13 cellular contexts compared by ENCODE assay signal in genomic region chr6:35955970-35956369, GRCh38. TPM values are rescaled to one million over a fixed set of nuclear protein-coding genes. Genes with fewer than 3 reads are reported as not detected.
A peak's percentile ranks its signal among the peaks of the same experiment; 100 is the strongest.
DNase-seq lines count a peak whose midpoint lies in the region; ATAC-seq, FAIRE-seq and TF ChIP-seq lines count a peak whose summit lies in the region.
"Had no signal": no experiment of that assay in that cellular context is flagged by ENCODE, and none has a peak within 500 bp of the region (broad histone marks: within the 10 kb centered on the region; RNA-seq: fewer than 3 reads in every experiment).

No MANE protein-coding gene starts in this region.

- FAIRE-seq in K562 (lab: Jason Lieb, UNC) = peak; percentile 64
- FAIRE-seq: G401.6, TTC549 had no signal

- peaks cover 17% of the 10 kb centered on the region for H3K27me3 Mint-ChIP-seq in activated CD4-positive, alpha-beta T cell treated with anti-CD3 and anti-CD28 coated beads, Interleukin-2, amount 10 ng/mL, durations not matched to agents 7 days and 5 days

- CTCF ChIA-PET in activated CD4-positive, alpha-beta T cell treated with anti-CD3 and anti-CD28 coated beads, Interleukin-2, amount 10 ng/mL, durations not matched to agents 7 days and 5 days (lab: Charles Lee) = interaction anchor here (1.1 to 2.0 kb wide), 2 partner anchors 69 to 72 kb away, joined by 4 to 7 read pairs; partner anchors contain the start of gene MAPK14
- CTCF ChIA-PET in HEK293 (lab: Yijun Ruan, JAX) = interaction anchor here (0.6 to 3.0 kb wide), 17 partner anchors 9 to 1508 kb away, joined by 3 to 18 read pairs (median 3); partner anchors contain the start of genes ARMC12 and MAPK14
- CTCF ChIA-PET in K562 (lab: Yijun Ruan, JAX; ENCODE audit: low intra/inter-chr PET ratio) = interaction anchor here (0.6 to 1.3 kb wide), 2 partner anchors 372 to 1590 kb away, joined by 3 to 4 read pairs; no protein-coding TSS in a partner anchor

- intact Hi-C loops in K562 (cut with micrococcal nuclease) = loop anchor here (5.0 to 10.0 kb wide), 4 partner anchors 141 to 661 kb away; partner anchors contain the start of gene DEF6

- no TSS peak for BruUV-seq in K562 (replicated peaks; lab: Mats Ljungman, UMichigan)

- no peaks in the 10 kb centered on the region for H3K9me3 Mint-ChIP-seq in activated CD4-positive, alpha-beta T cell treated with anti-CD3 and anti-CD28 coated beads, Interleukin-2, amount 10 ng/mL, durations not matched to agents 7 days and 5 days
- H3K9me3 Mint-ChIP-seq: activated naive CD4-positive, alpha-beta T cell treated with anti-CD3 and anti-CD28 coated beads, Interleukin-2, amount 50 U/mL, for 24 hours had no signal

- no peak overlapping the region for H3K4me3 Mint-ChIP-seq in activated CD4-positive, alpha-beta T cell treated with anti-CD3 and anti-CD28 coated beads, Interleukin-2, amount 10 ng/mL, durations not matched to agents 7 days and 5 days
- H3K4me3 Mint-ChIP-seq: activated naive CD4-positive, alpha-beta T cell treated with anti-CD3 and anti-CD28 coated beads, Interleukin-2, amount 50 U/mL, for 24 hours had no signal

- no peak overlapping the region for H2AFZ ChIP-seq in K562 (ENCODE audit: low read depth, low read length)

- TF ChIP-seq CTCF in HEK293 (tag by site-specific recombination; IDR thresholded peaks at IDR 0.05) = peak; percentile 54; the same call in 1 of the 2 replicates
- peak; percentile 65 to 71 (median 69) for TF ChIP-seq CTCF in K562 (IDR thresholded peaks at IDR 0.05 in 2 of 3, conservative IDR thresholded peaks at IDR 0.05 in 1 of 3; ENCODE audit: insufficient read depth in 2 of 3, low read depth in 1 of 3, low read length in 3 of 3)
- no peak for TF ChIP-seq CTCF in neutrophil (IDR thresholded peaks at IDR 0.05)

- H3K9me3 ChIP-seq in HEK293 (ENCODE audit: control insufficient read depth, insufficient read depth, low read depth, low read length) (no peaks in the 10 kb centered on the region), K562 (replicated peaks; ENCODE audit: control insufficient read depth, insufficient read depth, low read depth, low read length) (no peaks in the 10 kb centered on the region), neutrophil (no peaks in the 10 kb centered on the region)
- H3K9me3 ChIP-seq: sigmoid colon had no signal

- ATAC-seq in K562 = peak; percentile 74
- no peak for ATAC-seq in HG03521 (IDR thresholded peaks at IDR 0.05; ENCODE audit: unreplicated experiment)

- no peaks in the 10 kb centered on the region for H3K9me1 ChIP-seq in K562 (ENCODE audit: control insufficient read depth, insufficient read depth, low read length)

- H3K4me1 ChIP-seq in HEK293 (ENCODE audit: control insufficient read depth, insufficient read depth, low read length) = no peaks in the 10 kb centered on the region
- H3K4me1 ChIP-seq in K562 (replicated peaks in 1 of 2; ENCODE audit: control insufficient read depth in 2 of 2, insufficient read depth in 2 of 2, low read length in 2 of 2) = no peaks in the 10 kb centered on the region
- H3K4me1 ChIP-seq in neutrophil (ENCODE audit: control insufficient read depth in 1 of 2, insufficient read depth in 1 of 2, low read depth in 1 of 2, low read length in 1 of 2) = no peaks in the 10 kb centered on the region
- H3K4me1 ChIP-seq: sigmoid colon had no signal

- no peaks in the 10 kb centered on the region for H3K36me3 ChIP-seq in HEK293 (ENCODE audit: control insufficient read depth in 2 of 2, insufficient read depth in 1 of 2, low read length in 2 of 2)
- H3K36me3 ChIP-seq in K562 (ENCODE audit: control insufficient read depth, insufficient read depth, low read length) = no peaks in the 10 kb centered on the region
- H3K36me3 ChIP-seq in neutrophil = peaks cover 77% of the 10 kb centered on the region
- H3K36me3 ChIP-seq: sigmoid colon had no signal

- H3K4me3 ChIP-seq in HEK293 (ENCODE audit: low read depth, low read length) (no peak overlapping the region), K562 (no peak overlapping the region), neutrophil (ENCODE audit: low read depth in 1 of 2, low read length in 1 of 2) (no peak overlapping the region)
- H3K4me3 ChIP-seq: sigmoid colon had no signal

- no peak for TF ChIP-seq POLR2A in K562 (conservative IDR thresholded peaks at IDR 0.05)

- peak; percentile 10 for DNase-seq in activated CD4-positive, alpha-beta T cell treated with anti-CD3 and anti-CD28 coated beads, Interleukin-2, amount 10 ng/mL, durations not matched to agents 7 days and 5 days
- DNase-seq in activated CD4-positive, alpha-beta T cell treated with anti-CD3 and anti-CD28 coated beads, Interleukin-2, amount 50 U/mL, for 1 hour = no peak
- DNase-seq in K562 (ENCODE audit: extremely low read depth in 1 of 4, low spot score in 3 of 4) (peak in 1 of 4 experiments; percentile 27), HuH-7.5 (ENCODE audit: low spot score) (no peak), cerebellar nuclear complex (lab: John Stamatoyannopoulos, UW) (no peak)
- DNase-seq: NCI-H1694 treated with DMSO at 0.1 percent for 48 hours, sigmoid colon had no signal

- no peak overlapping the region for H3K27ac ChIP-seq in HEK293 (ENCODE audit: extremely low read depth, low read depth, low read length)
- no peak overlapping the region for H3K27ac ChIP-seq in K562 (ENCODE audit: extremely low read depth, low read depth, low read length)
- H3K27ac ChIP-seq in neutrophil = peak overlapping the region; percentile 15
- H3K27ac ChIP-seq: sigmoid colon had no signal

- WGBS in K562 (ENCODE audit: insufficient coverage, low coverage, missing lambda C conversion rate) = 4% methylated on average over 4 of the region's 4 CpGs

- peaks cover 7% of the 10 kb centered on the region for H3K4me1 Mint-ChIP-seq in activated CD4-positive, alpha-beta T cell treated with anti-CD3 and anti-CD28 coated beads, Interleukin-2, amount 10 ng/mL, durations not matched to agents 7 days and 5 days

- in situ Hi-C loops in K562 (cut with MboI) = no loop called here

- TF ChIP-seq EP300 in K562 (IDR thresholded peaks at IDR 0.05; ENCODE audit: low read length) = no peak

- TF ChIP-seq RAD21 in K562 (CRISPR knock-in tag; conservative IDR thresholded peaks at IDR 0.05 in 1 of 2, IDR thresholded peaks at IDR 0.05 in 1 of 2) = peak; percentile 27 to 60; a peak in 3 of 4 replicates

- no peaks in the 10 kb centered on the region for H3K79me2 ChIP-seq in K562 (ENCODE audit: control insufficient read depth, insufficient read depth, low read length)

- no peaks in the 10 kb centered on the region for H4K20me1 ChIP-seq in K562 (replicated peaks; ENCODE audit: control insufficient read depth, insufficient read depth, low read length)

- H3K36me3 Mint-ChIP-seq in activated CD4-positive, alpha-beta T cell treated with anti-CD3 and anti-CD28 coated beads, Interleukin-2, amount 10 ng/mL, durations not matched to agents 7 days and 5 days (ENCODE audit: low read depth) = no peaks in the 10 kb centered on the region
- H3K36me3 Mint-ChIP-seq: activated naive CD4-positive, alpha-beta T cell treated with anti-CD3 and anti-CD28 coated beads, Interleukin-2, amount 50 U/mL, for 24 hours had no signal

- POLR2A ChIA-PET in activated CD4-positive, alpha-beta T cell treated with anti-CD3 and anti-CD28 coated beads, Interleukin-2, amount 10 ng/mL, durations not matched to agents 7 days and 5 days (lab: Charles Lee) = no interaction called here
- POLR2A ChIA-PET in HEK293 (lab: Yijun Ruan, JAX) (no interaction called here), K562 (lab: Yijun Ruan, JAX) (interaction anchor here (0.6 to 0.7 kb wide), 2 partner anchors 20 to 177 kb away, joined by 3 read pairs; no protein-coding TSS in a partner anchor)

- H3K27me3 ChIP-seq in K562 (ENCODE audit: control insufficient read depth in 2 of 2, insufficient read depth in 2 of 2, low read length in 2 of 2) = peaks cover 39 to 40% of the 10 kb centered on the region in 2 experiments
- H3K27me3 ChIP-seq in neutrophil = no peaks in the 10 kb centered on the region

- H3K27ac Mint-ChIP-seq in activated CD4-positive, alpha-beta T cell treated with anti-CD3 and anti-CD28 coated beads, Interleukin-2, amount 10 ng/mL, durations not matched to agents 7 days and 5 days = no peak overlapping the region
- H3K27ac Mint-ChIP-seq: activated naive CD4-positive, alpha-beta T cell treated with anti-CD3 and anti-CD28 coated beads, Interleukin-2, amount 50 U/mL, for 24 hours had no signal

- no peak overlapping the region for H3K9ac ChIP-seq in K562 (ENCODE audit: insufficient read depth in 1 of 2, low read depth in 2 of 2, low read length in 2 of 2)

- H3K4me2 ChIP-seq in K562 (ENCODE audit: insufficient read depth, low read length) = no peak overlapping the region

TF ChIP-seq in HEK293, 187 proteins besides CTCF, POLR2A, EP300 and RAD21 (continues in another document):
- TF ChIP-seq ZNF654 (tag by site-specific recombination; IDR thresholded peaks at IDR 0.05; ENCODE audit: low read depth) (peak; percentile 97), ZIC2 (tag by site-specific recombination; IDR thresholded peaks at IDR 0.05) (no peak), ZNF404 (tag by site-specific recombination; IDR thresholded peaks at IDR 0.05) (no peak)

TF ChIP-seq in K562, 482 proteins besides CTCF, POLR2A, EP300 and RAD21 (continues in another document):
- peak; percentile 36; the same call in 1 of the 2 replicates for TF ChIP-seq CEBPB (tag; IDR thresholded peaks at IDR 0.05)

RNA-seq across cellular contexts. Expression of gene SRPK1, which starts 35.1 kb away (rescaled TPM):
- 10 to 100 TPM; 65.9 to 66.0 TPM for total RNA-seq in activated CD4-positive, alpha-beta T cell treated with anti-CD3 and anti-CD28 coated beads, Interleukin-2, amount 10 ng/mL, durations not matched to agents 7 days and 5 days
- 323 and 660 TPM in 2 replicates for total RNA-seq in K562 (2011; cell fraction: chromatin; rRNA removed; ENCODE audit: low replicate concordance)
- total RNA-seq in K562 (2011; cell fraction: nucleolus; rRNA removed) = 230 and 256 TPM in 2 replicates
- total RNA-seq in K562 (2011; cell fraction: nucleoplasm; rRNA removed) = 346 and 443 TPM in 2 replicates
- total RNA-seq in K562 (2014; rRNA removed) (150 and 159 TPM in 2 replicates), K562 (2014; rRNA removed; fragmentation: Illumina TruSeq; extraction: Trizol) (185 and 195 TPM in 2 replicates), K562 (2015; rRNA removed; fragmentation: Illumina TruSeq; extraction: Trizol) (164 and 183 TPM in 2 replicates), K562 (2021) (155 and 160 TPM in 2 replicates)
- polyA plus RNA-seq in K562 (2011; rRNA removed) (95.8 and 140 TPM in 2 replicates), K562 (2014; fragmentation: Illumina TruSeq; extraction: Trizol) (134 and 167 TPM in 2 replicates), K562 (2014; fragmentation: Nextera tagmentation; extraction: Ambion mirVana) (100 to 1,000 TPM in 1 of 2 experiments, 10 to 100 TPM in 1; 99.6 to 164 TPM), K562 (2014; rRNA removed) (116 and 135 TPM in 2 replicates)
- 30.0 and 51.6 TPM in 2 replicates for polyA plus RNA-seq in K562 (2011; cell fraction: cytosol; rRNA removed)
- 78.7 and 90.6 TPM in 2 replicates for polyA plus RNA-seq in K562 (2011; cell fraction: nucleus; rRNA removed)
- polyA plus RNA-seq in K562 (2012) = 49.0 and 82.7 TPM in 2 replicates
- polyA minus RNA-seq in K562 (2011; rRNA and poly(A)+ RNA removed) = 308 and 311 TPM in 2 replicates
- 93.0 and 108 TPM in 2 replicates for polyA minus RNA-seq in K562 (2011; cell fraction: cytosol; rRNA and poly(A)+ RNA removed)
- 135 and 201 TPM in 2 replicates for polyA minus RNA-seq in K562 (2011; cell fraction: nucleus; rRNA and poly(A)+ RNA removed)
